1 cellular context compared by ENCODE assay signal in the genomic region with DNA sequence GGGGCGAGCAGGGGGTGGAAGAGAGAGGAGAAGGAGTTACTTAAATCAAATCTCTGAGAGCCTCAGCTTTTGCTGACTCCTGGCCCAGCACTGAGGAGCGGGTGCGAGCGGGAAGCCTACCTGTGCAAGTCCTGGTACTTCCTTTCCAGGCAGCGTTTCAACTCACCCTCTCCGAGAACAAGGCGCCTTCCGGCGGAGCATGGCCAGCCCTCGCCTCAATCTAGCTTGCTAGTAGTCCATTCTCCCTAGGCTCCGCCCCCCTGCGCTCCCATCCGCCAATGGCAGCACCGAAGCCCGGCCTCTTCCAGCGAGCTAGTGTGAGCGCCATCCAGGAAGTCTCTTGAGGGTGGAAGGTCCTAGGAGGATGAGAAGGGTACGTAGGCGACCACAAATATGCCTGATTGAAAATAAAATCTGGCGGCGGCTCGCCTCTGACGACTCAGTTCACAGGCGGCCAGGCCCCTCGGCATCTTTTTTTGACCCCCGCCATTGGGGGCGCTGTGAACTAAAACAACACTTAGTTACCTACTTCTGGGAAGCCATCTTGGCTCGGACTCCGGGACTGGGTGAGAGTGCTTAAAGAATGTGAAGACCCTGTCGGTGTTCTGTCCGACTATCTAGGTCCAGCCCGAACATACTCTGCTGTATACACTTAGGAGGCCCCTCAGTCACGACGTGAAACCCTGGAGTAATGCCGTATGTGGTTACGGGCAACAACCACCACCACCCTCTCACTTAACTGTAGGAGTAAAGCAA.
TF ChIP-seq lines count a peak whose summit lies in the region.

A gene with protein sequence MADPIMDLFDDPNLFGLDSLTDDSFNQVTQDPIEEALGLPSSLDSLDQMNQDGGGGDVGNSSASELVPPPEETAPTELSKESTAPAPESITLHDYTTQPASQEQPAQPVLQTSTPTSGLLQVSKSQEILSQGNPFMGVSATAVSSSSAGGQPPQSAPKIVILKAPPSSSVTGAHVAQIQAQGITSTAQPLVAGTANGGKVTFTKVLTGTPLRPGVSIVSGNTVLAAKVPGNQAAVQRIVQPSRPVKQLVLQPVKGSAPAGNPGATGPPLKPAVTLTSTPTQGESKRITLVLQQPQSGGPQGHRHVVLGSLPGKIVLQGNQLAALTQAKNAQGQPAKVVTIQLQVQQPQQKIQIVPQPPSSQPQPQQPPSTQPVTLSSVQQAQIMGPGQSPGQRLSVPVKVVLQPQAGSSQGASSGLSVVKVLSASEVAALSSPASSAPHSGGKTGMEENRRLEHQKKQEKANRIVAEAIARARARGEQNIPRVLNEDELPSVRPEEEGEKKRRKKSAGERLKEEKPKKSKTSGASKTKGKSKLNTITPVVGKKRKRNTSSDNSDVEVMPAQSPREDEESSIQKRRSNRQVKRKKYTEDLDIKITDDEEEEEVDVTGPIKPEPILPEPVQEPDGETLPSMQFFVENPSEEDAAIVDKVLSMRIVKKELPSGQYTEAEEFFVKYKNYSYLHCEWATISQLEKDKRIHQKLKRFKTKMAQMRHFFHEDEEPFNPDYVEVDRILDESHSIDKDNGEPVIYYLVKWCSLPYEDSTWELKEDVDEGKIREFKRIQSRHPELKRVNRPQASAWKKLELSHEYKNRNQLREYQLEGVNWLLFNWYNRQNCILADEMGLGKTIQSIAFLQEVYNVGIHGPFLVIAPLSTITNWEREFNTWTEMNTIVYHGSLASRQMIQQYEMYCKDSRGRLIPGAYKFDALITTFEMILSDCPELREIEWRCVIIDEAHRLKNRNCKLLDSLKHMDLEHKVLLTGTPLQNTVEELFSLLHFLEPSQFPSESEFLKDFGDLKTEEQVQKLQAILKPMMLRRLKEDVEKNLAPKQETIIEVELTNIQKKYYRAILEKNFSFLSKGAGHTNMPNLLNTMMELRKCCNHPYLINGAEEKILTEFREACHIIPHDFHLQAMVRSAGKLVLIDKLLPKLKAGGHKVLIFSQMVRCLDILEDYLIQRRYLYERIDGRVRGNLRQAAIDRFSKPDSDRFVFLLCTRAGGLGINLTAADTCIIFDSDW (N-terminal part only) (minus strand): TSS at position 212 of the 756 bp plus-strand sequence. CDS start 24,480 bp downstream, outside the sequence.

TF ChIP-seq in GM12878, 131 proteins besides CTCF, POLR2A, EP300 and RAD21 (continued from another document and continues in another):
- peak; percentile 90 for TF ChIP-seq HDGF (IDR thresholded peaks at IDR 0.05)
- TF ChIP-seq, protein P1, sequence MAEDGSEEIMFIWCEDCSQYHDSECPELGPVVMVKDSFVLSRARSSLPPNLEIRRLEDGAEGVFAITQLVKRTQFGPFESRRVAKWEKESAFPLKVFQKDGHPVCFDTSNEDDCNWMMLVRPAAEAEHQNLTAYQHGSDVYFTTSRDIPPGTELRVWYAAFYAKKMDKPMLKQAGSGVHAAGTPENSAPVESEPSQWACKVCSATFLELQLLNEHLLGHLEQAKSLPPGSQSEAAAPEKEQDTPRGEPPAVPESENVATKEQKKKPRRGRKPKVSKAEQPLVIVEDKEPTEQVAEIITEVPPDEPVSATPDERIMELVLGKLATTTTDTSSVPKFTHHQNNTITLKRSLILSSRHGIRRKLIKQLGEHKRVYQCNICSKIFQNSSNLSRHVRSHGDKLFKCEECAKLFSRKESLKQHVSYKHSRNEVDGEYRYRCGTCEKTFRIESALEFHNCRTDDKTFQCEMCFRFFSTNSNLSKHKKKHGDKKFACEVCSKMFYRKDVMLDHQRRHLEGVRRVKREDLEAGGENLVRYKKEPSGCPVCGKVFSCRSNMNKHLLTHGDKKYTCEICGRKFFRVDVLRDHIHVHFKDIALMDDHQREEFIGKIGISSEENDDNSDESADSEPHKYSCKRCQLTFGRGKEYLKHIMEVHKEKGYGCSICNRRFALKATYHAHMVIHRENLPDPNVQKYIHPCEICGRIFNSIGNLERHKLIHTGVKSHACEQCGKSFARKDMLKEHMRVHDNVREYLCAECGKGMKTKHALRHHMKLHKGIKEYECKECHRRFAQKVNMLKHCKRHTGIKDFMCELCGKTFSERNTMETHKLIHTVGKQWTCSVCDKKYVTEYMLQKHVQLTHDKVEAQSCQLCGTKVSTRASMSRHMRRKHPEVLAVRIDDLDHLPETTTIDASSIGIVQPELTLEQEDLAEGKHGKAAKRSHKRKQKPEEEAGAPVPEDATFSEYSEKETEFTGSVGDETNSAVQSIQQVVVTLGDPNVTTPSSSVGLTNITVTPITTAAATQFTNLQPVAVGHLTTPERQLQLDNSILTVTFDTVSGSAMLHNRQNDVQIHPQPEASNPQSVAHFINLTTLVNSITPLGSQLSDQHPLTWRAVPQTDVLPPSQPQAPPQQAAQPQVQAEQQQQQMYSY (CRISPR knock-in tag; IDR thresholded peaks at IDR 0.05): no peak
- TF ChIP-seq NR2F1 (conservative IDR thresholded peaks at IDR 0.05): 0 out of 2 replicates have a peak, but pooled peaks have one; percentile 13
- TF ChIP-seq SRF (IDR thresholded peaks at IDR 0.05; ENCODE audit: low read depth in 2 of 2, low read length in 2 of 2): peak; percentile 54 to 69; a peak in 2 of 4 replicates
- TF ChIP-seq, protein P2, sequence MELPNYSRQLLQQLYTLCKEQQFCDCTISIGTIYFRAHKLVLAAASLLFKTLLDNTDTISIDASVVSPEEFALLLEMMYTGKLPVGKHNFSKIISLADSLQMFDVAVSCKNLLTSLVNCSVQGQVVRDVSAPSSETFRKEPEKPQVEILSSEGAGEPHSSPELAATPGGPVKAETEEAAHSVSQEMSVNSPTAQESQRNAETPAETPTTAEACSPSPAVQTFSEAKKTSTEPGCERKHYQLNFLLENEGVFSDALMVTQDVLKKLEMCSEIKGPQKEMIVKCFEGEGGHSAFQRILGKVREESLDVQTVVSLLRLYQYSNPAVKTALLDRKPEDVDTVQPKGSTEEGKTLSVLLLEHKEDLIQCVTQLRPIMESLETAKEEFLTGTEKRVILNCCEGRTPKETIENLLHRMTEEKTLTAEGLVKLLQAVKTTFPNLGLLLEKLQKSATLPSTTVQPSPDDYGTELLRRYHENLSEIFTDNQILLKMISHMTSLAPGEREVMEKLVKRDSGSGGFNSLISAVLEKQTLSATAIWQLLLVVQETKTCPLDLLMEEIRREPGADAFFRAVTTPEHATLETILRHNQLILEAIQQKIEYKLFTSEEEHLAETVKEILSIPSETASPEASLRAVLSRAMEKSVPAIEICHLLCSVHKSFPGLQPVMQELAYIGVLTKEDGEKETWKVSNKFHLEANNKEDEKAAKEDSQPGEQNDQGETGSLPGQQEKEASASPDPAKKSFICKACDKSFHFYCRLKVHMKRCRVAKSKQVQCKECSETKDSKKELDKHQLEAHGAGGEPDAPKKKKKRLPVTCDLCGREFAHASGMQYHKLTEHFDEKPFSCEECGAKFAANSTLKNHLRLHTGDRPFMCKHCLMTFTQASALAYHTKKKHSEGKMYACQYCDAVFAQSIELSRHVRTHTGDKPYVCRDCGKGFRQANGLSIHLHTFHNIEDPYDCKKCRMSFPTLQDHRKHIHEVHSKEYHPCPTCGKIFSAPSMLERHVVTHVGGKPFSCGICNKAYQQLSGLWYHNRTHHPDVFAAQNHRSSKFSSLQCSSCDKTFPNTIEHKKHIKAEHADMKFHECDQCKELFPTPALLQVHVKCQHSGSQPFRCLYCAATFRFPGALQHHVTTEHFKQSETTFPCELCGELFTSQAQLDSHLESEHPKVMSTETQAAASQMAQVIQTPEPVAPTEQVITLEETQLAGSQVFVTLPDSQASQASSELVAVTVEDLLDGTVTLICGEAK (IDR thresholded peaks at IDR 0.05; ENCODE audit: borderline replicate concordance): peak; percentile 86; the same call in 1 of the 2 replicates
- TF ChIP-seq ATF2 (IDR thresholded peaks at IDR 0.05; ENCODE audit: low read length): no peak
- TF ChIP-seq PML (IDR thresholded peaks at IDR 0.05; ENCODE audit: low read length): peak; percentile 80
- TF ChIP-seq IRF4 (IDR thresholded peaks at IDR 0.05; ENCODE audit: low read depth, low read length): no peak
- peak; percentile 80; the same call in 1 of the 3 replicates for TF ChIP-seq POU2F2 (IDR thresholded peaks at IDR 0.05; ENCODE audit: borderline replicate concordance, low read depth, low read length)
- no peak for TF ChIP-seq ZNF217 (IDR thresholded peaks at IDR 0.05)
- TF ChIP-seq, protein P3, sequence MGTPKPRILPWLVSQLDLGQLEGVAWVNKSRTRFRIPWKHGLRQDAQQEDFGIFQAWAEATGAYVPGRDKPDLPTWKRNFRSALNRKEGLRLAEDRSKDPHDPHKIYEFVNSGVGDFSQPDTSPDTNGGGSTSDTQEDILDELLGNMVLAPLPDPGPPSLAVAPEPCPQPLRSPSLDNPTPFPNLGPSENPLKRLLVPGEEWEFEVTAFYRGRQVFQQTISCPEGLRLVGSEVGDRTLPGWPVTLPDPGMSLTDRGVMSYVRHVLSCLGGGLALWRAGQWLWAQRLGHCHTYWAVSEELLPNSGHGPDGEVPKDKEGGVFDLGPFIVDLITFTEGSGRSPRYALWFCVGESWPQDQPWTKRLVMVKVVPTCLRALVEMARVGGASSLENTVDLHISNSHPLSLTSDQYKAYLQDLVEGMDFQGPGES (IDR thresholded peaks at IDR 0.05): peak; percentile 59; the same call in 1 of the 2 replicates
- TF ChIP-seq, protein P4, sequence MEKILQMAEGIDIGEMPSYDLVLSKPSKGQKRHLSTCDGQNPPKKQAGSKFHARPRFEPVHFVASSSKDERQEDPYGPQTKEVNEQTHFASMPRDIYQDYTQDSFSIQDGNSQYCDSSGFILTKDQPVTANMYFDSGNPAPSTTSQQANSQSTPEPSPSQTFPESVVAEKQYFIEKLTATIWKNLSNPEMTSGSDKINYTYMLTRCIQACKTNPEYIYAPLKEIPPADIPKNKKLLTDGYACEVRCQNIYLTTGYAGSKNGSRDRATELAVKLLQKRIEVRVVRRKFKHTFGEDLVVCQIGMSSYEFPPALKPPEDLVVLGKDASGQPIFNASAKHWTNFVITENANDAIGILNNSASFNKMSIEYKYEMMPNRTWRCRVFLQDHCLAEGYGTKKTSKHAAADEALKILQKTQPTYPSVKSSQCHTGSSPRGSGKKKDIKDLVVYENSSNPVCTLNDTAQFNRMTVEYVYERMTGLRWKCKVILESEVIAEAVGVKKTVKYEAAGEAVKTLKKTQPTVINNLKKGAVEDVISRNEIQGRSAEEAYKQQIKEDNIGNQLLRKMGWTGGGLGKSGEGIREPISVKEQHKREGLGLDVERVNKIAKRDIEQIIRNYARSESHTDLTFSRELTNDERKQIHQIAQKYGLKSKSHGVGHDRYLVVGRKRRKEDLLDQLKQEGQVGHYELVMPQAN (conservative IDR thresholded peaks at IDR 0.05): peak; percentile 75
- TF ChIP-seq MEF2A (IDR thresholded peaks at IDR 0.05; ENCODE audit: insufficient read depth, low read depth, low read length): no peak
- TF ChIP-seq NFIC (IDR thresholded peaks at IDR 0.05; ENCODE audit: low read depth, low read length): no peak
- no peak; a peak in 1 of 4 replicates for TF ChIP-seq ETV6 (conservative IDR thresholded peaks at IDR 0.05 in 1 of 2, IDR thresholded peaks at IDR 0.05 in 1 of 2; ENCODE audit: borderline replicate concordance in 1 of 2, low read depth in 1 of 2)
- no peak for TF ChIP-seq HDAC6 (IDR thresholded peaks at IDR 0.05; ENCODE audit: unreplicated experiment)
- TF ChIP-seq TBL1XR1 (IDR thresholded peaks at IDR 0.05; ENCODE audit: low read depth, low read length): peak; percentile 76
- TF ChIP-seq BHLHE40 (IDR thresholded peaks at IDR 0.05; ENCODE audit: borderline replicate concordance in 1 of 2, low read depth in 2 of 2, low read length in 1 of 2): peak; percentile 16 to 31; a peak in 2 of 4 replicates
- peak; percentile 76; the same call in 1 of the 2 replicates for TF ChIP-seq ESRRA (IDR thresholded peaks at IDR 0.05; ENCODE audit: low read length)
- TF ChIP-seq POLR2AphosphoS2 (IDR thresholded peaks at IDR 0.05; ENCODE audit: low read depth, low read length): peak; percentile 86
- no peak for TF ChIP-seq CBX3 (IDR thresholded peaks at IDR 0.05; ENCODE audit: borderline replicate concordance, low read depth)
- TF ChIP-seq MTA2 (IDR thresholded peaks at IDR 0.05; ENCODE audit: low read depth): no peak
- TF ChIP-seq YY1 (IDR thresholded peaks at IDR 0.05; ENCODE audit: low read depth, low read length): peak; percentile 98
- TF ChIP-seq LARP7 (IDR thresholded peaks at IDR 0.05): peak; percentile 17; the same call in 1 of the 2 replicates
- TF ChIP-seq RBBP5 (conservative IDR thresholded peaks at IDR 0.05): no peak
- TF ChIP-seq PAX5 (IDR thresholded peaks at IDR 0.05; ENCODE audit: borderline replicate concordance, low read depth, low read length): no peak
- no peak for TF ChIP-seq USF1 (IDR thresholded peaks at IDR 0.05; ENCODE audit: borderline replicate concordance, extremely low read length, insufficient read depth, low read depth, low read length)
- TF ChIP-seq MYC (IDR thresholded peaks at IDR 0.05; ENCODE audit: insufficient read depth, insufficient read length, insufficient replicate concordance, low read length, severe bottlenecking): peak; percentile 36
- TF ChIP-seq, protein P5, sequence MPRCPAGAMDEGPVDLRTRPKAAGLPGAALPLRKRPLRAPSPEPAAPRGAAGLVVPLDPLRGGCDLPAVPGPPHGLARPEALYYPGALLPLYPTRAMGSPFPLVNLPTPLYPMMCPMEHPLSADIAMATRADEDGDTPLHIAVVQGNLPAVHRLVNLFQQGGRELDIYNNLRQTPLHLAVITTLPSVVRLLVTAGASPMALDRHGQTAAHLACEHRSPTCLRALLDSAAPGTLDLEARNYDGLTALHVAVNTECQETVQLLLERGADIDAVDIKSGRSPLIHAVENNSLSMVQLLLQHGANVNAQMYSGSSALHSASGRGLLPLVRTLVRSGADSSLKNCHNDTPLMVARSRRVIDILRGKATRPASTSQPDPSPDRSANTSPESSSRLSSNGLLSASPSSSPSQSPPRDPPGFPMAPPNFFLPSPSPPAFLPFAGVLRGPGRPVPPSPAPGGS (IDR thresholded peaks at IDR 0.05; ENCODE audit: borderline replicate concordance, insufficient read depth, low read depth, low read length, poor library complexity, severe bottlenecking): no peak
- TF ChIP-seq ELK1 (IDR thresholded peaks at IDR 0.05; ENCODE audit: low read depth, low read length): peak; percentile 82; the same call in 1 of the 2 replicates
- TF ChIP-seq STAT1 (conservative IDR thresholded peaks at IDR 0.05): 0 out of 2 replicates have a peak, but pooled peaks have one; percentile 52
